In the genomic region with DNA sequence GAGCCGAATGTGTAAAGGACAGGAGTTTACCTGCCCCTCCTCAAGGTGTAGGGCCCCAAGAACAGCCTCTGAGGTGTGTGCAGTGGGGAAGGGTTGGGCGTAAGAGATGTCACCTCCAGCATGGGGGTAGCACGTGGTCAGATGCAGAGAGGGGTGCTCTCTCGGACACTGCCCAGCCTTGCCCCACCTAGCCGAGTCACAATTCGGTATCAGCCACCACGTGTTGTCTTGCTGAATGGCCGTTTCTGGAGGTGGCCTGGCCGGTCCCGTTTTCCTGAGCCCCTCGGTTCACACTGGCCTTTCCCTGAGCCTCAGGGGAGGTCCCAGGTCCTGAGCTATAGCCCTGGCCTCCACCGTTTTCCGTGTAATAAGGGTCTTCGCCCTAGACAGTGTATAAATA, we compare ENCODE assay signal across 27 cellular contexts. TPM values are rescaled to one million over a fixed set of nuclear protein-coding genes. Genes with fewer than 3 reads are reported as not detected.
A peak's percentile ranks its signal among the peaks of the same experiment; 100 is the strongest.
DNase-seq lines count a peak whose midpoint lies in the region; ATAC-seq, FAIRE-seq and TF ChIP-seq lines count a peak whose summit lies in the region.
"Had no signal": no experiment of that assay in that cellular context is flagged by ENCODE, and none has a peak within 500 bp of the region (broad histone marks: within the 10 kb centered on the region; RNA-seq: fewer than 3 reads in every experiment).

No MANE protein-coding gene starts in this region.

- H3K4me2 ChIP-seq in DND-41 (ENCODE audit: insufficient read depth, low read length) (peak overlapping the region; percentile 52), mesenchymal stem cell (ENCODE audit: low read length, poor library complexity, severe bottlenecking) (no peak overlapping the region)

- H3K4ac ChIP-seq in mesenchymal stem cell (ENCODE audit: low read depth in 1 of 2, low read length in 2 of 2): no peak overlapping the region

- H3K27ac ChIP-seq in DND-41 (ENCODE audit: low read length) (peak overlapping the region; percentile 89), mesenchymal stem cell (ENCODE audit: low read length, poor library complexity, severe bottlenecking) (no peak overlapping the region), suprapubic skin (peak overlapping the region; percentile 2)
- H3K27ac ChIP-seq: brain microvascular endothelial cell, neutrophil had no signal

- peaks cover 1% of the 10 kb centered on the region for H3K36me3 Mint-ChIP-seq in central memory CD8-positive, alpha-beta T cell (ENCODE audit: insufficient read depth)
- H3K36me3 Mint-ChIP-seq: activated naive CD4-positive, alpha-beta T cell treated with anti-CD3 and anti-CD28 coated beads, Interleukin-2, amount 10 ng/mL, durations not matched to agents 7 days and 5 days; naive B cell; stimulated activated memory B cell treated with anti-CD40 and anti-IgM and Interleukin-4, amounts not matched to agents 10 μg/mL and 1 μg/mL and 100 μg/mL, for 72 hours had no signal

- peak overlapping the region in 1 of 2 experiments; percentile 64 for H3K18ac ChIP-seq in mesenchymal stem cell (ENCODE audit: low read depth in 1 of 2, low read length in 2 of 2)

- H3K79me1 ChIP-seq in mesenchymal stem cell (replicated peaks; ENCODE audit: low read length, poor library complexity, severe bottlenecking): no peaks in the 10 kb centered on the region

- no peaks in the 10 kb centered on the region for H4K20me1 ChIP-seq in DND-41 (ENCODE audit: insufficient read depth, low read length)

- no peak overlapping the region for H3K4me3 ChIP-seq in DND-41 (ENCODE audit: low read depth in 1 of 2, low read length in 2 of 2)
- no peak overlapping the region for H3K4me3 ChIP-seq in mesenchymal stem cell (ENCODE audit: insufficient read depth in 1 of 2, low read depth in 1 of 2, low read length in 2 of 2)
- H3K4me3 ChIP-seq in suprapubic skin: no peak overlapping the region
- H3K4me3 ChIP-seq: dorsolateral prefrontal cortex had no signal

- H2AFZ ChIP-seq in DND-41 (ENCODE audit: low read depth, low read length) (peak overlapping the region; percentile 60), mesenchymal stem cell (ENCODE audit: low read depth, low read length) (no peak overlapping the region)

- TF ChIP-seq POLR2A in suprapubic skin (IDR thresholded peaks at IDR 0.05): no peak

- H3K79me2 ChIP-seq in DND-41 (ENCODE audit: insufficient read depth, low read length): no peaks in the 10 kb centered on the region

- H4K8ac ChIP-seq in mesenchymal stem cell (ENCODE audit: low read length): peak overlapping the region; percentile 45

- DNase-seq in DND-41 (no peak), mesenchymal stem cell (no peak), suprapubic skin (ENCODE audit: low spot score in 2 of 2) (no peak), GM19239 (ENCODE audit: insufficient read length, low spot score) (no peak)
- DNase-seq in central memory CD8-positive, alpha-beta T cell (ENCODE audit: low spot score in 2 of 2): no peak
- DNase-seq: ACHN; activated CD4-positive, alpha-beta memory T cell treated with anti-CD3 and anti-CD28 coated beads, Interleukin-2, amount 10 ng/mL, durations not matched to agents 7 days and 5 days; activated CD8-positive, alpha-beta memory T cell treated with anti-CD3 and anti-CD28 coated beads, Interleukin-2, amount 50 U/mL, for 4 hours; activated naive CD4-positive, alpha-beta T cell treated with anti-CD3 and anti-CD28 coated beads, Interleukin-2, amount 10 ng/mL, durations not matched to agents 7 days and 5 days; brain microvascular endothelial cell; DMS153; dorsolateral prefrontal cortex; hippocampal formation; naive B cell; NCI-H1048; NCI-H2107; NCI-H345; SHP77 treated with DMSO at 0.1 percent for 48 hours had no signal

- H3K4me3 Mint-ChIP-seq in central memory CD8-positive, alpha-beta T cell: no peak overlapping the region
- H3K4me3 Mint-ChIP-seq: activated CD4-positive, alpha-beta memory T cell treated with anti-CD3 and anti-CD28 coated beads, Interleukin-2, amount 10 ng/mL, durations not matched to agents 7 days and 5 days; activated naive CD4-positive, alpha-beta T cell treated with anti-CD3 and anti-CD28 coated beads, Interleukin-2, amount 10 ng/mL, durations not matched to agents 7 days and 5 days; naive B cell; stimulated activated memory B cell treated with anti-CD40 and anti-IgM and Interleukin-4, amounts not matched to agents 10 μg/mL and 1 μg/mL and 100 μg/mL, for 72 hours; T-helper 2 cell treated with Interferon-gamma antibody and Interleukin-4, amounts not matched to agents 5 μg/mL and 100 μg/mL, for 36 hours had no signal

- no peak overlapping the region for H2BK5ac ChIP-seq in mesenchymal stem cell (ENCODE audit: low read depth, low read length, poor library complexity, severe bottlenecking)

- no peak for FAIRE-seq in GM19239 (lab: Jason Lieb, UNC)
- FAIRE-seq: endometrium, frontal cortex, GM12892 had no signal

- peaks cover 31% of the 10 kb centered on the region for H3K4me1 Mint-ChIP-seq in central memory CD8-positive, alpha-beta T cell

- H2AK5ac ChIP-seq in mesenchymal stem cell (ENCODE audit: low read length, severe bottlenecking): no peak overlapping the region

- no peak for TF ChIP-seq EP300 in suprapubic skin (IDR thresholded peaks at IDR 0.05)

- no peak for TF ChIP-seq CTCF in DND-41 (IDR thresholded peaks at IDR 0.05; ENCODE audit: borderline replicate concordance, extremely low read depth, low read length, poor library complexity, severe bottlenecking)
- TF ChIP-seq CTCF in suprapubic skin (IDR thresholded peaks at IDR 0.05): no peak

- peak overlapping the region; percentile 2 to 5 for H2BK12ac ChIP-seq in mesenchymal stem cell (ENCODE audit: low read length in 2 of 2)

- no peaks in the 10 kb centered on the region for H3K9me3 Mint-ChIP-seq in central memory CD8-positive, alpha-beta T cell
- H3K9me3 Mint-ChIP-seq: activated CD4-positive, alpha-beta memory T cell treated with anti-CD3 and anti-CD28 coated beads, Interleukin-2, amount 10 ng/mL, durations not matched to agents 7 days and 5 days; activated naive CD4-positive, alpha-beta T cell treated with anti-CD3 and anti-CD28 coated beads, Interleukin-2, amount 10 ng/mL, durations not matched to agents 7 days and 5 days; naive B cell; stimulated activated memory B cell treated with anti-CD40 and anti-IgM and Interleukin-4, amounts not matched to agents 10 μg/mL and 1 μg/mL and 100 μg/mL, for 72 hours; T-helper 2 cell treated with Interferon-gamma antibody and Interleukin-4, amounts not matched to agents 5 μg/mL and 100 μg/mL, for 36 hours had no signal

- H3K9ac ChIP-seq in DND-41 (ENCODE audit: low read depth, low read length): peak overlapping the region; percentile 38; the same call in 1 of the 2 replicates
- no peak overlapping the region for H3K9ac ChIP-seq in mesenchymal stem cell (ENCODE audit: low read length)

- no peak overlapping the region for H2BK15ac ChIP-seq in mesenchymal stem cell (ENCODE audit: low read depth, poor library complexity, severe bottlenecking)

- H3K27me3 Mint-ChIP-seq in central memory CD8-positive, alpha-beta T cell: peaks cover 20% of the 10 kb centered on the region

- no peak overlapping the region for H3K23ac ChIP-seq in mesenchymal stem cell (ENCODE audit: low read length in 2 of 2)

- H3K27me3 ChIP-seq in DND-41 (ENCODE audit: insufficient read depth, low read length, poor library complexity) (no peaks in the 10 kb centered on the region), mesenchymal stem cell (ENCODE audit: control insufficient read depth in 1 of 2, insufficient read depth in 1 of 2, low read length in 2 of 2) (no peaks in the 10 kb centered on the region), suprapubic skin (no peaks in the 10 kb centered on the region)
- H3K27me3 ChIP-seq: brain microvascular endothelial cell, dorsolateral prefrontal cortex had no signal

- H3K27ac Mint-ChIP-seq in central memory CD8-positive, alpha-beta T cell (ENCODE audit: low read depth): peak overlapping the region; percentile 2
- H3K27ac Mint-ChIP-seq: activated CD4-positive, alpha-beta memory T cell treated with anti-CD3 and anti-CD28 coated beads, Interleukin-2, amount 10 ng/mL, durations not matched to agents 7 days and 5 days; activated naive CD4-positive, alpha-beta T cell treated with anti-CD3 and anti-CD28 coated beads, Interleukin-2, amount 10 ng/mL, durations not matched to agents 7 days and 5 days; stimulated activated memory B cell treated with anti-CD40 and anti-IgM and Interleukin-4, amounts not matched to agents 10 μg/mL and 1 μg/mL and 100 μg/mL, for 72 hours had no signal

- peaks cover 60% of the 10 kb centered on the region for H3K4me1 ChIP-seq in DND-41 (ENCODE audit: insufficient read depth, low read length)
- H3K4me1 ChIP-seq in mesenchymal stem cell (ENCODE audit: control insufficient read depth, insufficient read depth, low read depth, low read length): peaks cover 12% of the 10 kb centered on the region
- peaks cover 62% of the 10 kb centered on the region for H3K4me1 ChIP-seq in suprapubic skin

- WGBS in mesenchymal stem cell: 83% methylated on average over 14 of the region's 14 CpGs
- 81% methylated on average over 10 of the region's 14 CpGs for WGBS in suprapubic skin

- no peak overlapping the region for H3K14ac ChIP-seq in mesenchymal stem cell (ENCODE audit: low read length in 2 of 2)

- H3K36me3 ChIP-seq in DND-41 (ENCODE audit: insufficient read depth, low read length): no peaks in the 10 kb centered on the region
- H3K36me3 ChIP-seq in mesenchymal stem cell (ENCODE audit: control insufficient read depth in 1 of 2, insufficient read depth in 2 of 2, low read depth in 1 of 2, low read length in 2 of 2): no peaks in the 10 kb centered on the region
- H3K36me3 ChIP-seq in suprapubic skin: peaks cover 5% of the 10 kb centered on the region
- H3K36me3 ChIP-seq: brain microvascular endothelial cell, neutrophil had no signal

- H3K9me3 ChIP-seq in DND-41 (ENCODE audit: insufficient read depth, low read length, severe bottlenecking): no peaks in the 10 kb centered on the region
- H3K9me3 ChIP-seq in mesenchymal stem cell (ENCODE audit: control insufficient read depth, low read length): no peaks in the 10 kb centered on the region
- no peaks in the 10 kb centered on the region for H3K9me3 ChIP-seq in suprapubic skin
- H3K9me3 ChIP-seq: neutrophil had no signal

- peak overlapping the region; percentile 47 for H4K91ac ChIP-seq in mesenchymal stem cell (ENCODE audit: low read length)

- ATAC-seq in DND-41 (ENCODE audit: insufficient read depth, low read depth): no peak
- no peak for ATAC-seq in central memory CD8-positive, alpha-beta T cell (replicated peaks; ENCODE audit: extremely low read depth, poor library complexity, severe bottlenecking)
- ATAC-seq in HG02852 (IDR thresholded peaks at IDR 0.05; ENCODE audit: unreplicated experiment): no peak
- no peak for ATAC-seq in HG03521 (IDR thresholded peaks at IDR 0.05; ENCODE audit: unreplicated experiment)
- ATAC-seq: HCT116; stimulated activated memory B cell treated with anti-CD40 and anti-IgM and Interleukin-4, amounts not matched to agents 10 μg/mL and 1 μg/mL and 100 μg/mL, for 72 hours had no signal

- no peak overlapping the region for H2BK120ac ChIP-seq in mesenchymal stem cell (ENCODE audit: low read depth, low read length)

RNA-seq across cellular contexts. Expression of a gene that starts 23.4 kb away (rescaled TPM):
- 0.10 TPM for polyA plus RNA-seq in mesenchymal stem cell (2013, experiment 1 of 2)
- 0.10 TPM for polyA plus RNA-seq in mesenchymal stem cell (2013, experiment 2 of 2)
- 10 to 100 TPM; 11.1 to 31.1 (median 17.1) TPM for total RNA-seq in suprapubic skin
